In the genomic region with DNA sequence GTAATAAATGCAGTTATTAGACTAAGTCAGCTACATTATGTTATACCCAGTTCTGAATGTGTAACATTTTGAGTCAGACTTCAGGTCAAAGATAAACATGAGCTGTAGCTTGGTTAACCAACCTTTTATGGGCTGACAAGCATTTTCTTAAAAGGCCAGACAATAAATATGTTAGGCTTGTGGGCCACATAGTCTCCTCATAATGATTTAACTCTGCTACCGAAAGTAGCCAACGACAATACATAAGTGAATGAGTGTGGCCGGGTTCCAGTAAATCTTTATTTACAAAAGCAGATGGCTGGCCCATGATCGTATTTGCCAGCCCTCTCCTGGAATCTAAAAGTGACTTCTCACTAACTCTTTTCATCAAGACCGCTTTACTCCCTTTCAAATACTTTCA, we compare ENCODE assay signal across 17 cellular contexts. TPM values are rescaled to one million over a fixed set of nuclear protein-coding genes. Genes with fewer than 3 reads are reported as not detected.
DNase-seq lines count a peak whose midpoint lies in the region; ATAC-seq, FAIRE-seq and TF ChIP-seq lines count a peak whose summit lies in the region.
"Had no signal": no experiment of that assay in that cellular context is flagged by ENCODE, and none has a peak within 500 bp of the region (broad histone marks: within the 10 kb centered on the region; RNA-seq: fewer than 3 reads in every experiment).

No MANE protein-coding gene starts in this region.

- in situ Hi-C loops in GM23248 (cut with MboI), result loop anchor here (25.0 kb wide), 1 partner anchor 788 kb away; no protein-coding TSS in a partner anchor

- H3K4me3 ChIP-seq in GM23248, result no peak overlapping the region
- H3K4me3 ChIP-seq in RWPE2 (ENCODE audit: severe bottlenecking), result no peak overlapping the region
- H3K4me3 ChIP-seq in pancreas, result no peak overlapping the region
- H3K4me3 ChIP-seq: cardiac muscle cell, esophagus squamous epithelium had no signal

- H3K9me2 ChIP-seq in GM23248 (ENCODE audit: insufficient read depth), result no peaks in the 10 kb centered on the region

- no peak overlapping the region for H3K4me2 ChIP-seq in GM23248 (ENCODE audit: unreplicated experiment)

- H3K36me3 ChIP-seq in GM23248 (ENCODE audit: low read depth) (peaks cover 10% of the 10 kb centered on the region; the same call in 1 of the 2 replicates), RWPE2 (ENCODE audit: low read depth) (peaks cover 23% of the 10 kb centered on the region), pancreas (peaks cover 0 to 6% (median 2%) of the 10 kb centered on the region in 3 donors)

- TF ChIP-seq CTCF in RWPE2 (IDR thresholded peaks at IDR 0.05; ENCODE audit: poor library complexity, severe bottlenecking) (no peak), pancreas (IDR thresholded peaks at IDR 0.05) (no peak)

- FAIRE-seq in islet of Langerhans (lab: Jason Lieb, UNC), result peak; percentile 30
- FAIRE-seq in pancreas (lab: Jason Lieb, UNC), result no peak
- FAIRE-seq: HepG2 had no signal

- intact Hi-C loops in pancreas (cut with DNase I), result no loop called here

- no peaks in the 10 kb centered on the region for H3K27me3 ChIP-seq in GM23248 (replicated peaks; ENCODE audit: insufficient read depth)
- H3K27me3 ChIP-seq in RWPE2 (ENCODE audit: insufficient read depth, poor library complexity, severe bottlenecking), result no peaks in the 10 kb centered on the region
- H3K27me3 ChIP-seq in pancreas, result no peaks in the 10 kb centered on the region
- H3K27me3 ChIP-seq: cardiac muscle cell, esophagus squamous epithelium had no signal

- H3F3A ChIP-seq in GM23248 (ENCODE audit: insufficient read depth), result peaks cover 6% of the 10 kb centered on the region; the same call in 1 of the 2 replicates

- 0 out of 3 replicates have a peak, but pooled peaks have one; percentile 33 for ATAC-seq in RWPE2 (ENCODE audit: low read depth)
- ATAC-seq in pancreas, result no peak
- ATAC-seq: HepG2 had no signal

- WGBS in GM23248 (ENCODE audit: low coverage in 1 of 2, low lambda C conversion rate in 2 of 2, missing lambda C conversion rate in 2 of 2), 2 experiments, result 77 to 78% methylated on average over 5 of the region's 5 CpGs
- 88 to 89% methylated on average over 5 of the region's 5 CpGs for WGBS in pancreas, 2 donors

- H3K4me1 ChIP-seq in GM23248 (ENCODE audit: insufficient read depth) (peaks cover 21% of the 10 kb centered on the region), RWPE2 (ENCODE audit: insufficient read depth, poor library complexity, severe bottlenecking) (peaks cover 8% of the 10 kb centered on the region), pancreas (peaks cover 0 to 7% (median 0%) of the 10 kb centered on the region in 3 donors)
- H3K4me1 ChIP-seq: esophagus squamous epithelium had no signal

- no peak overlapping the region for H3K9ac ChIP-seq in GM23248
- H3K9ac ChIP-seq: parathyroid adenoma had no signal

- no peak overlapping the region for H2AFZ ChIP-seq in GM23248
- H2AFZ ChIP-seq: parathyroid adenoma had no signal

- no peaks in the 10 kb centered on the region; the same call in 1 of the 2 replicates for H4K20me1 ChIP-seq in GM23248 (ENCODE audit: insufficient read depth)

- H3K79me2 ChIP-seq in GM23248 (ENCODE audit: insufficient read depth), result peaks cover 59% of the 10 kb centered on the region

- H3K27ac ChIP-seq in GM23248 (no peak overlapping the region; the same call in 1 of the 2 replicates), RWPE2 (ENCODE audit: poor library complexity, severe bottlenecking) (no peak overlapping the region), pancreas (no peak overlapping the region)
- H3K27ac ChIP-seq: cardiac muscle cell, esophagus squamous epithelium, parathyroid adenoma had no signal

- DNase-seq in AG08396 (ENCODE audit: low spot score), result peak; percentile 47
- DNase-seq in GM23248, result peak; percentile 47
- DNase-seq in RWPE2 (ENCODE audit: low spot score), result no peak
- DNase-seq in HuH-7 (ENCODE audit: low spot score), result no peak
- DNase-seq in foreskin melanocyte, result no peak
- DNase-seq in Kasumi-1 (lab: John Stamatoyannopoulos, UW), result no peak
- DNase-seq in pancreas, result no peak
- DNase-seq: activated CD4-positive, CD25-positive, alpha-beta regulatory T cell treated with anti-CD3 and anti-CD28 coated beads, Interleukin-2, amount 50 U/mL, for 72 hours; esophagus squamous epithelium; NCI-H1105 treated with DMSO at 0.1 percent for 48 hours; NCI-H2171; SHP77 treated with DMSO at 0.1 percent for 48 hours; stimulated activated CD4-positive, alpha-beta T cell treated with anti-CD3 and anti-CD28 coated beads, Interleukin-12 subunit alpha, Interleukin-12 subunit beta, amount 100 ng/mL, for 4 hours had no signal

- H3K9me3 ChIP-seq in GM23248 (ENCODE audit: low read depth) (no peaks in the 10 kb centered on the region), RWPE2 (ENCODE audit: severe bottlenecking) (no peaks in the 10 kb centered on the region), pancreas (no peaks in the 10 kb centered on the region)
- H3K9me3 ChIP-seq: esophagus squamous epithelium had no signal

RNA-seq across cellular contexts. Expression of a gene that starts 49.9 kb away (rescaled TPM):
- 39.4 and 46.2 TPM in 2 replicates for total RNA-seq in GM23248 (2014; rRNA removed; shearing (Covaris generic))
- polyA plus RNA-seq in GM23248 (2016; fragmentation: Nextera tagmentation; extraction: Ambion mirVana) (44.2 and 45.2 TPM in 2 replicates), pancreas (10 to 100 TPM in 1 of 2 donors, 1 to 10 TPM in 1; 8.2 to 10.4 TPM)
- total RNA-seq in pancreas, result 10 to 100 TPM in 4 of 6 donors, 1 to 10 TPM in 2; 8.9 to 15.7 (median 11.5) TPM

Comparison
In these comparisons a context has a peak if more than half of its experiments do, and no peak if none do; other contexts are left out.
1. DNase-seq: peak in AG08396 (single experiment) and GM23248 (single experiment); none in RWPE2 (single experiment), HuH-7 (single experiment), foreskin melanocyte (single experiment), Kasumi-1 (0 of 2) and pancreas (0 of 6).